ENCODE assay signal across 1 cellular context in genomic region chr17:57603978-57604377, GRCh38.
A peak's percentile ranks its signal among the peaks of the same experiment; 100 is the strongest.
TF ChIP-seq lines count a peak whose summit lies in the region.

No MANE protein-coding gene starts in this region.

TF ChIP-seq in GM12878, 131 proteins besides CTCF, POLR2A, EP300 and RAD21 (continued from another document and continues in another):
- TF ChIP-seq RELB (IDR thresholded peaks at IDR 0.05; ENCODE audit: low read depth) (peak; percentile 50; the same call in 1 of the 2 replicates), ZNF384 (IDR thresholded peaks at IDR 0.05; ENCODE audit: borderline replicate concordance, low read depth, low read length) (no peak), ZBTB40 (IDR thresholded peaks at IDR 0.05; ENCODE audit: borderline replicate concordance) (no peak), STAT1 (conservative IDR thresholded peaks at IDR 0.05) (no peak), ZBTB11 (CRISPR knock-in tag; IDR thresholded peaks at IDR 0.05) (no peak), NR2C1 (IDR thresholded peaks at IDR 0.05) (no peak), SIN3A (IDR thresholded peaks at IDR 0.05; ENCODE audit: low read depth, low read length) (no peak), KDM1A (IDR thresholded peaks at IDR 0.05; ENCODE audit: borderline replicate concordance) (no peak), CHD2 (IDR thresholded peaks at IDR 0.05; ENCODE audit: borderline replicate concordance, low read depth, low read length) (no peak), ZBED1 (IDR thresholded peaks at IDR 0.05; ENCODE audit: borderline replicate concordance) (no peak), SIX5 (IDR thresholded peaks at IDR 0.05; ENCODE audit: low read depth, low read length, severe bottlenecking) (no peak), KLF5 (IDR thresholded peaks at IDR 0.05; ENCODE audit: partially characterized antibody) (no peak), MEF2A (IDR thresholded peaks at IDR 0.05; ENCODE audit: insufficient read depth, low read depth, low read length) (no peak), TCF7 (IDR thresholded peaks at IDR 0.05; ENCODE audit: borderline replicate concordance) (no peak), POLR2AphosphoS2 (IDR thresholded peaks at IDR 0.05; ENCODE audit: low read depth, low read length) (no peak), RFX5 (IDR thresholded peaks at IDR 0.05; ENCODE audit: low read depth, low read length) (no peak), JUNB (IDR thresholded peaks at IDR 0.05) (no peak), GATAD2B (conservative IDR thresholded peaks at IDR 0.05; ENCODE audit: low read depth) (no peak; the same call in 1 of the 2 replicates), TARDBP (IDR thresholded peaks at IDR 0.05; ENCODE audit: borderline replicate concordance) (no peak), KAT2A (conservative IDR thresholded peaks at IDR 0.05; ENCODE audit: control insufficient read depth, low read depth, low read length) (no peak), ATF2 (IDR thresholded peaks at IDR 0.05; ENCODE audit: low read length) (no peak), ZNF207 (IDR thresholded peaks at IDR 0.05; ENCODE audit: borderline replicate concordance) (no peak), FOS (IDR thresholded peaks at IDR 0.05; ENCODE audit: borderline replicate concordance, extremely low read depth, insufficient read length) (no peak)
- TF ChIP-seq, protein P1, sequence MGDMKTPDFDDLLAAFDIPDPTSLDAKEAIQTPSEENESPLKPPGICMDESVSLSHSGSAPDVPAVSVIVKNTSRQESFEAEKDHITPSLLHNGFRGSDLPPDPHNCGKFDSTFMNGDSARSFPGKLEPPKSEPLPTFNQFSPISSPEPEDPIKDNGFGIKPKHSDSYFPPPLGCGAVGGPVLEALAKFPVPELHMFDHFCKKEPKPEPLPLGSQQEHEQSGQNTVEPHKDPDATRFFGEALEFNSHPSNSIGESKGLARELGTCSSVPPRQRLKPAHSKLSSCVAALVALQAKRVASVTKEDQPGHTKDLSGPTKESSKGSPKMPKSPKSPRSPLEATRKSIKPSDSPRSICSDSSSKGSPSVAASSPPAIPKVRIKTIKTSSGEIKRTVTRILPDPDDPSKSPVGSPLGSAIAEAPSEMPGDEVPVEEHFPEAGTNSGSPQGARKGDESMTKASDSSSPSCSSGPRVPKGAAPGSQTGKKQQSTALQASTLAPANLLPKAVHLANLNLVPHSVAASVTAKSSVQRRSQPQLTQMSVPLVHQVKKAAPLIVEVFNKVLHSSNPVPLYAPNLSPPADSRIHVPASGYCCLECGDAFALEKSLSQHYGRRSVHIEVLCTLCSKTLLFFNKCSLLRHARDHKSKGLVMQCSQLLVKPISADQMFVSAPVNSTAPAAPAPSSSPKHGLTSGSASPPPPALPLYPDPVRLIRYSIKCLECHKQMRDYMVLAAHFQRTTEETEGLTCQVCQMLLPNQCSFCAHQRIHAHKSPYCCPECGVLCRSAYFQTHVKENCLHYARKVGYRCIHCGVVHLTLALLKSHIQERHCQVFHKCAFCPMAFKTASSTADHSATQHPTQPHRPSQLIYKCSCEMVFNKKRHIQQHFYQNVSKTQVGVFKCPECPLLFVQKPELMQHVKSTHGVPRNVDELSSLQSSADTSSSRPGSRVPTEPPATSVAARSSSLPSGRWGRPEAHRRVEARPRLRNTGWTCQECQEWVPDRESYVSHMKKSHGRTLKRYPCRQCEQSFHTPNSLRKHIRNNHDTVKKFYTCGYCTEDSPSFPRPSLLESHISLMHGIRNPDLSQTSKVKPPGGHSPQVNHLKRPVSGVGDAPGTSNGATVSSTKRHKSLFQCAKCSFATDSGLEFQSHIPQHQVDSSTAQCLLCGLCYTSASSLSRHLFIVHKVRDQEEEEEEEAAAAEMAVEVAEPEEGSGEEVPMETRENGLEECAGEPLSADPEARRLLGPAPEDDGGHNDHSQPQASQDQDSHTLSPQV (IDR thresholded peaks at IDR 0.05), result no peak
- TF ChIP-seq, protein P2, sequence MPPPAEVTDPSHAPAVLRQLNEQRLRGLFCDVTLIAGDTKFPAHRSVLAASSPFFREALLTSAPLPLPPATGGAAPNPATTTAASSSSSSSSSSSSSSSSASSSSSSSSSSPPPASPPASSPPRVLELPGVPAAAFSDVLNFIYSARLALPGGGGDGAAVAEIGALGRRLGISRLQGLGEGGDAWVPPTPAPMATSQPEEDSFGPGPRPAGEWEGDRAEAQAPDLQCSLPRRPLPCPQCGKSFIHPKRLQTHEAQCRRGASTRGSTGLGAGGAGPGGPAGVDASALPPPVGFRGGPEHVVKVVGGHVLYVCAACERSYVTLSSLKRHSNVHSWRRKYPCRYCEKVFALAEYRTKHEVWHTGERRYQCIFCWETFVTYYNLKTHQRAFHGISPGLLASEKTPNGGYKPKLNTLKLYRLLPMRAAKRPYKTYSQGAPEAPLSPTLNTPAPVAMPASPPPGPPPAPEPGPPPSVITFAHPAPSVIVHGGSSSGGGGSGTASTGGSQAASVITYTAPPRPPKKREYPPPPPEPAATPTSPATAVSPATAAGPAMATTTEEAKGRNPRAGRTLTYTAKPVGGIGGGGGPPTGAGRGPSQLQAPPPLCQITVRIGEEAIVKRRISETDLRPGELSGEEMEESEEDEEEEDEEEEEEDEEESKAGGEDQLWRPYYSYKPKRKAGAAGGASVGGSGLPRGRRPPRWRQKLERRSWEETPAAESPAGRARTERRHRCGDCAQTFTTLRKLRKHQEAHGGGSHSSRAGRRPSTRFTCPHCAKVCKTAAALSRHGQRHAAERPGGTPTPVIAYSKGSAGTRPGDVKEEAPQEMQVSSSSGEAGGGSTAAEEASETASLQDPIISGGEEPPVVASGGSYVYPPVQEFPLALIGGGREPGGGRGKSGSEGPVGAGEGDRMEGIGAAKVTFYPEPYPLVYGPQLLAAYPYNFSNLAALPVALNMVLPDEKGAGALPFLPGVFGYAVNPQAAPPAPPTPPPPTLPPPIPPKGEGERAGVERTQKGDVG (CRISPR knock-in tag; IDR thresholded peaks at IDR 0.05), result no peak
- TF ChIP-seq, protein P3, sequence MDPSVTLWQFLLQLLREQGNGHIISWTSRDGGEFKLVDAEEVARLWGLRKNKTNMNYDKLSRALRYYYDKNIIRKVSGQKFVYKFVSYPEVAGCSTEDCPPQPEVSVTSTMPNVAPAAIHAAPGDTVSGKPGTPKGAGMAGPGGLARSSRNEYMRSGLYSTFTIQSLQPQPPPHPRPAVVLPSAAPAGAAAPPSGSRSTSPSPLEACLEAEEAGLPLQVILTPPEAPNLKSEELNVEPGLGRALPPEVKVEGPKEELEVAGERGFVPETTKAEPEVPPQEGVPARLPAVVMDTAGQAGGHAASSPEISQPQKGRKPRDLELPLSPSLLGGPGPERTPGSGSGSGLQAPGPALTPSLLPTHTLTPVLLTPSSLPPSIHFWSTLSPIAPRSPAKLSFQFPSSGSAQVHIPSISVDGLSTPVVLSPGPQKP (IDR thresholded peaks at IDR 0.05; ENCODE audit: low read depth, low read length), result no peak
- TF ChIP-seq, protein P4, sequence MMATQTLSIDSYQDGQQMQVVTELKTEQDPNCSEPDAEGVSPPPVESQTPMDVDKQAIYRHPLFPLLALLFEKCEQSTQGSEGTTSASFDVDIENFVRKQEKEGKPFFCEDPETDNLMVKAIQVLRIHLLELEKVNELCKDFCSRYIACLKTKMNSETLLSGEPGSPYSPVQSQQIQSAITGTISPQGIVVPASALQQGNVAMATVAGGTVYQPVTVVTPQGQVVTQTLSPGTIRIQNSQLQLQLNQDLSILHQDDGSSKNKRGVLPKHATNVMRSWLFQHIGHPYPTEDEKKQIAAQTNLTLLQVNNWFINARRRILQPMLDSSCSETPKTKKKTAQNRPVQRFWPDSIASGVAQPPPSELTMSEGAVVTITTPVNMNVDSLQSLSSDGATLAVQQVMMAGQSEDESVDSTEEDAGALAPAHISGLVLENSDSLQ (IDR thresholded peaks at IDR 0.05), result no peak
- TF ChIP-seq, protein P5, sequence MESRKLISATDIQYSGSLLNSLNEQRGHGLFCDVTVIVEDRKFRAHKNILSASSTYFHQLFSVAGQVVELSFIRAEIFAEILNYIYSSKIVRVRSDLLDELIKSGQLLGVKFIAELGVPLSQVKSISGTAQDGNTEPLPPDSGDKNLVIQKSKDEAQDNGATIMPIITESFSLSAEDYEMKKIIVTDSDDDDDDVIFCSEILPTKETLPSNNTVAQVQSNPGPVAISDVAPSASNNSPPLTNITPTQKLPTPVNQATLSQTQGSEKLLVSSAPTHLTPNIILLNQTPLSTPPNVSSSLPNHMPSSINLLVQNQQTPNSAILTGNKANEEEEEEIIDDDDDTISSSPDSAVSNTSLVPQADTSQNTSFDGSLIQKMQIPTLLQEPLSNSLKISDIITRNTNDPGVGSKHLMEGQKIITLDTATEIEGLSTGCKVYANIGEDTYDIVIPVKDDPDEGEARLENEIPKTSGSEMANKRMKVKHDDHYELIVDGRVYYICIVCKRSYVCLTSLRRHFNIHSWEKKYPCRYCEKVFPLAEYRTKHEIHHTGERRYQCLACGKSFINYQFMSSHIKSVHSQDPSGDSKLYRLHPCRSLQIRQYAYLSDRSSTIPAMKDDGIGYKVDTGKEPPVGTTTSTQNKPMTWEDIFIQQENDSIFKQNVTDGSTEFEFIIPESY (IDR thresholded peaks at IDR 0.05), result no peak
